Comparison of ENCODE assay signal across 22 cellular contexts in the genomic region with DNA sequence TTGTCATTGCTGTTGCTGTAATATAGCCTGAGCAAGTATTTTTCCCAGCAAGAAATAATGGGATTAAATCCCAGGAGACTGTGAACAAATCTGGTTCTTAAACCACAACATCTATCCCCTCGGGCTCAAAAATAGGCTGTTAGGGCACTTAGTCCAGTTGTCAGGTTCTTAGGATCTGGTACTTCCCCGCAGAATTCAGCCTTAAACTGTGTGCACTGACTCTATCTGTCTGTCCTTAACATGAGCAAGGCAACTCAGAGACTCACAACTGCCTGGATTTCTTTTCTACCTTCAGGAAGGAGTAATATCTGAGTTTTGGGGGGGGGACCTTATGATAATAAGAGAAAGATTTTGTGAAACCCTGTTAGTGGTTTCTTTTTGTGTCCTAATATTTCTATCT.
"Had no signal": no experiment of that assay in that cellular context is flagged by ENCODE, and none has a peak within 500 bp of the region (broad histone marks: within the 10 kb centered on the region; RNA-seq: fewer than 3 reads in every experiment).

No MANE protein-coding gene starts in this region.

- DNase-seq: activated B cell treated with CpG ODN at 0.5 μM for 24 hours; activated CD4-positive, alpha-beta T cell treated with anti-CD3 and anti-CD28 coated beads, Interleukin-2, amount 50 U/mL, for 1 hour; activated CD8-positive, alpha-beta T cell treated with anti-CD3 and anti-CD28 coated beads for 36 hours; activated naive CD8-positive, alpha-beta T cell treated with anti-CD3 and anti-CD28 coated beads, Interleukin-2, amount 50 U/mL, for 24 hours; activated T-cell treated with anti-CD3 and anti-CD28 coated beads, Interleukin-2, amount 50 U/mL, for 48 hours; amygdala; foreskin keratinocyte; left lung; lower lobe of right lung; mesenchymal stem cell; natural killer cell; occipital lobe; psoas muscle; stimulated activated CD4-positive, alpha-beta T cell treated with anti-CD3 and anti-CD28 coated beads, Interleukin-15, amount 100 ng/mL, for 24 hours; stimulated activated CD4-positive, alpha-beta T cell treated with anti-CD3 and anti-CD28 coated beads, Interleukin-2, amount 100 ng/mL, for 24 hours; stimulated activated naive B cell treated with anti-CD40 and anti-IgM and Interleukin-4, amounts not matched to agents 10 μg/mL and 1 μg/mL and 100 μg/mL, for 72 hours; tibial artery had no signal

- H3K4me1 ChIP-seq: esophagus muscularis mucosa, foreskin keratinocyte, left lung, lower lobe of right lung, neural progenitor cell, parathyroid adenoma, psoas muscle, right atrium auricular region, suprapubic skin had no signal

- H3K9ac ChIP-seq: neural progenitor cell, parathyroid adenoma had no signal

- H3K27ac ChIP-seq: esophagus muscularis mucosa, foreskin keratinocyte, left lung, lower lobe of right lung, neural progenitor cell, parathyroid adenoma, psoas muscle, right atrium auricular region, suprapubic skin, tibial artery had no signal

- H3K9me3 ChIP-seq: esophagus muscularis mucosa, left lung, lower lobe of right lung, psoas muscle, right atrium auricular region, suprapubic skin, tibial artery had no signal

- H3K79me2 ChIP-seq: parathyroid adenoma had no signal

- H3K4me2 ChIP-seq: neural progenitor cell had no signal

- H3K27me3 ChIP-seq: esophagus muscularis mucosa, foreskin keratinocyte, left lung, neural progenitor cell, right atrium auricular region, suprapubic skin, tibial artery had no signal

- H2AFZ ChIP-seq: neural progenitor cell, parathyroid adenoma had no signal

- H3K36me3 ChIP-seq: esophagus muscularis mucosa, left lung, lower lobe of right lung, neural progenitor cell, right atrium auricular region, suprapubic skin, tibial artery had no signal

- H3K4me3 ChIP-seq: esophagus muscularis mucosa, left lung, lower lobe of right lung, neural progenitor cell, psoas muscle, right atrium auricular region, suprapubic skin, tibial artery had no signal

- ATAC-seq: activated CD8-positive, alpha-beta T cell treated with anti-CD3 and anti-CD28 coated beads for 36 hours; activated naive CD8-positive, alpha-beta T cell treated with anti-CD3 and anti-CD28 coated beads, Interleukin-2, amount 50 U/mL, for 24 hours; foreskin keratinocyte; left lung; lower lobe of right lung; natural killer cell; psoas muscle; stimulated activated naive B cell treated with anti-CD40 and anti-IgM and Interleukin-4, amounts not matched to agents 10 μg/mL and 1 μg/mL and 100 μg/mL, for 72 hours had no signal
